In the genomic region with DNA sequence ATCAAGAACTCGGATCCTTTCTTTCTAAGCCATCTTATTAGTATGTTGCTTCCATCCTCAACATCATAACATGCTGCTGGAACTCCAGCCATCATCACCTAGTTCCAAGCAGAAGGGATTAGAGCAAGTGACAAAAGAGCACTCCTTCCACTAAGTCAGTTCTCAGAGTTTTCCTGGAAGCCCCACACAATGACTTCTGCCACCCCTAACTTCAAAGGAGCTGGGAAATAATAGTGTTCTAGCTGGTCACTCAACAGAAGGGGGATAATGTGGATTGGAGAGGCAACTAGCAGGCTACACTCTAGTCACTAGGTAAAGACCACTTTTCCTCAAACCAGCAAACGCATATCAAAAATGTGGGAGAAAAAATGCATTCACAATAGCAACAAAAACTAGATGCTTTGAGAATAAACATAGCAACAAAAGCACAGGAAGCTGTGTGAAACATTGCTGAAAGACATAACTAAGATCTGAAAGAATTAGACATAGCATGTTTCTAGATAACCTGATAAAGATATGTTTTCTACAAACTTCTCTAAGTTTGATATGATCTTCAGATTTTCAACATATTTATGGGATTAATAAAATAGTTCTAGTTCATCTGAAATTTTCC, we compare ENCODE assay signal across 19 cellular contexts.
"Had no signal": no experiment of that assay in that cellular context is flagged by ENCODE, and none has a peak within 500 bp of the region (broad histone marks: within the 10 kb centered on the region; RNA-seq: fewer than 3 reads in every experiment).

No MANE protein-coding gene starts in this region.

- H3K4me1 ChIP-seq: heart left ventricle, sigmoid colon had no signal

- H3K9me3 Mint-ChIP-seq: activated B cell treated with CpG ODN at 0.5 μM for 24 hours; natural killer cell treated with Interleukin-12 subunit alpha and Interleukin-12 subunit beta and Interleukin-15 and Interleukin-18, amount 100 ng/mL, for 72 hours had no signal

- ATAC-seq: heart left ventricle; left lobe of liver; mucosa of descending colon; natural killer cell treated with Interleukin-12 subunit alpha and Interleukin-12 subunit beta and Interleukin-15 and Interleukin-18, amount 100 ng/mL, for 72 hours had no signal

- H3K4me1 Mint-ChIP-seq: activated B cell treated with CpG ODN at 0.5 μM for 24 hours had no signal

- H3K9me3 ChIP-seq: heart left ventricle, mucosa of descending colon, sigmoid colon, stomach, thoracic aorta had no signal

- H3K4me3 ChIP-seq: heart left ventricle, mucosa of descending colon, sigmoid colon, stomach, thoracic aorta had no signal

- H3K4me3 Mint-ChIP-seq: activated B cell treated with CpG ODN at 0.5 μM for 24 hours; natural killer cell treated with Interleukin-12 subunit alpha and Interleukin-12 subunit beta and Interleukin-15 and Interleukin-18, amount 100 ng/mL, for 72 hours had no signal

- H3K27ac Mint-ChIP-seq: activated B cell treated with CpG ODN at 0.5 μM for 24 hours; natural killer cell treated with Interleukin-12 subunit alpha and Interleukin-12 subunit beta and Interleukin-15 and Interleukin-18, amount 100 ng/mL, for 72 hours had no signal

- DNase-seq: activated B cell treated with CpG ODN at 0.5 μM for 24 hours; activated CD4-positive, alpha-beta T cell treated with anti-CD3 and anti-CD28 coated beads, Interleukin-2, amount 50 U/mL, for 4 hours; activated gamma-delta T cell; caudate nucleus; cortex of kidney; effector CD8-positive, alpha-beta T cell; heart left ventricle; islet precursor cell; mammary epithelial cell; mucosa of descending colon; occipital lobe; sigmoid colon; stimulated activated CD4-positive, alpha-beta T cell treated with anti-CD3 and anti-CD28 coated beads, Interleukin-12 subunit alpha, Interleukin-12 subunit beta, amount 100 ng/mL, for 4 hours; stimulated activated CD4-positive, alpha-beta T cell treated with anti-CD3 and anti-CD28 coated beads, Interleukin-2, amount 100 ng/mL, for 48 hours; stomach; T-helper 1 cell had no signal

- H3K27ac ChIP-seq: heart left ventricle, sigmoid colon, stomach, thoracic aorta had no signal

- H3K27me3 ChIP-seq: heart left ventricle, sigmoid colon, stomach had no signal

- H3K27me3 Mint-ChIP-seq: activated B cell treated with CpG ODN at 0.5 μM for 24 hours; natural killer cell treated with Interleukin-12 subunit alpha and Interleukin-12 subunit beta and Interleukin-15 and Interleukin-18, amount 100 ng/mL, for 72 hours had no signal
